11 cellular contexts compared by ENCODE assay signal in genomic region chr17:40922239-40922638, GRCh38. TPM values are rescaled to one million over a fixed set of nuclear protein-coding genes. Genes with fewer than 3 reads are reported as not detected.
DNase-seq lines count a peak whose midpoint lies in the region; ATAC-seq and TF ChIP-seq lines count a peak whose summit lies in the region.
"Had no signal": no experiment of that assay in that cellular context is flagged by ENCODE, and none has a peak within 500 bp of the region (broad histone marks: within the 10 kb centered on the region; RNA-seq: fewer than 3 reads in every experiment).

No MANE protein-coding gene starts in this region.

- H3K9me3 ChIP-seq in breast epithelium, result no peaks in the 10 kb centered on the region
- H3K9me3 ChIP-seq in aorta (ENCODE audit: control insufficient read depth, low read length), result no peaks in the 10 kb centered on the region
- H3K9me3 ChIP-seq: BLaER1 treated with 17β-estradiol and CSF1 and Interleukin-3, amounts not matched to agents 10 nM and 100 nM had no signal

- DNase-seq in activated naive CD4-positive, alpha-beta T cell treated with anti-CD3 and anti-CD28 coated beads, Interleukin-2, amount 10 ng/mL, durations not matched to agents 7 days and 5 days, result no peak
- no peak for DNase-seq in activated naive CD4-positive, alpha-beta T cell treated with Interleukin-2 at 50 U/mL for 16 hours
- peak in 1 of 2 donors; percentile 40 for DNase-seq in breast epithelium (ENCODE audit: low spot score in 2 of 2)
- peak; percentile 78 to 92 for DNase-seq in lower leg skin (ENCODE audit: low spot score in 2 of 2)
- peak in 1 of 2 donors; percentile 86 for DNase-seq in aorta
- no peak for DNase-seq in activated CD8-positive, alpha-beta T cell treated with anti-CD3 and anti-CD28 coated beads for 36 hours
- DNase-seq in activated CD8-positive, alpha-beta memory T cell treated with anti-CD3 and anti-CD28 coated beads for 24 hours, result no peak
- no peak for DNase-seq in GOT3 (lab: John Stamatoyannopoulos, UW)
- DNase-seq: activated CD4-positive, alpha-beta T cell treated with anti-CD3 and anti-CD28 coated beads for 48 hours had no signal

- peak overlapping the region; percentile 55 to 76 for H3K27ac ChIP-seq in breast epithelium
- H3K27ac ChIP-seq in aorta (ENCODE audit: low read depth in 1 of 2, low read length in 2 of 2), result no peak overlapping the region

- H3K27me3 Mint-ChIP-seq in activated naive CD4-positive, alpha-beta T cell treated with anti-CD3 and anti-CD28 coated beads, Interleukin-2, amount 10 ng/mL, durations not matched to agents 7 days and 5 days, result peaks cover 24% of the 10 kb centered on the region
- H3K27me3 Mint-ChIP-seq in activated CD8-positive, alpha-beta T cell treated with anti-CD3 and anti-CD28 coated beads for 36 hours, result peaks cover 10% of the 10 kb centered on the region

- H3K9me3 Mint-ChIP-seq in activated naive CD4-positive, alpha-beta T cell treated with anti-CD3 and anti-CD28 coated beads, Interleukin-2, amount 10 ng/mL, durations not matched to agents 7 days and 5 days, result no peaks in the 10 kb centered on the region
- no peaks in the 10 kb centered on the region for H3K9me3 Mint-ChIP-seq in activated CD8-positive, alpha-beta T cell treated with anti-CD3 and anti-CD28 coated beads for 36 hours

- H3K4me1 Mint-ChIP-seq in activated naive CD4-positive, alpha-beta T cell treated with anti-CD3 and anti-CD28 coated beads, Interleukin-2, amount 10 ng/mL, durations not matched to agents 7 days and 5 days, result peaks cover 7% of the 10 kb centered on the region
- peaks cover 4% of the 10 kb centered on the region for H3K4me1 Mint-ChIP-seq in activated CD8-positive, alpha-beta T cell treated with anti-CD3 and anti-CD28 coated beads for 36 hours (ENCODE audit: low read depth)

- no peaks in the 10 kb centered on the region for H3K36me3 Mint-ChIP-seq in activated naive CD4-positive, alpha-beta T cell treated with anti-CD3 and anti-CD28 coated beads, Interleukin-2, amount 10 ng/mL, durations not matched to agents 7 days and 5 days
- no peaks in the 10 kb centered on the region for H3K36me3 Mint-ChIP-seq in activated CD8-positive, alpha-beta T cell treated with anti-CD3 and anti-CD28 coated beads for 36 hours (ENCODE audit: low read depth)

- H3K27me3 ChIP-seq in breast epithelium (no peaks in the 10 kb centered on the region), aorta (ENCODE audit: control insufficient read depth in 1 of 2, insufficient read depth in 2 of 2, low read length in 1 of 2) (no peaks in the 10 kb centered on the region)
- H3K27me3 ChIP-seq: BLaER1 treated with 17β-estradiol and CSF1 and Interleukin-3, amounts not matched to agents 10 nM and 100 nM had no signal

- no peak overlapping the region for H3K4me3 Mint-ChIP-seq in activated naive CD4-positive, alpha-beta T cell treated with anti-CD3 and anti-CD28 coated beads, Interleukin-2, amount 10 ng/mL, durations not matched to agents 7 days and 5 days
- H3K4me3 Mint-ChIP-seq in activated CD8-positive, alpha-beta T cell treated with anti-CD3 and anti-CD28 coated beads for 36 hours, result no peak overlapping the region

- 14 to 17% methylated on average over 2 of the region's 2 CpGs for WGBS in lower leg skin, 2 donors
- WGBS in aorta, 2 donors, result 43 to 48% methylated on average over 2 of the region's 2 CpGs

- CTCF ChIA-PET in activated naive CD4-positive, alpha-beta T cell treated with anti-CD3 and anti-CD28 coated beads, Interleukin-2, amount 10 ng/mL, durations not matched to agents 7 days and 5 days (lab: Charles Lee), result no interaction called here
- CTCF ChIA-PET in activated CD8-positive, alpha-beta T cell treated with anti-CD3 and anti-CD28 coated beads for 36 hours (lab: Charles Lee), result interaction anchor here (1.4 kb wide), 1 partner anchor 626 kb away, joined by 4 read pairs; no protein-coding TSS in a partner anchor

- TF ChIP-seq CTCF in breast epithelium (IDR thresholded peaks at IDR 0.05), result no peak
- no peak for TF ChIP-seq CTCF in lower leg skin (IDR thresholded peaks at IDR 0.05)
- no peak for TF ChIP-seq CTCF in activated CD8-positive, alpha-beta T cell treated with anti-CD3 and anti-CD28 coated beads for 36 hours (IDR thresholded peaks at IDR 0.05)

- H3K4me3 ChIP-seq in breast epithelium (no peak overlapping the region), lower leg skin (ENCODE audit: low read depth, poor library complexity, severe bottlenecking) (no peak overlapping the region), aorta (ENCODE audit: low read length in 2 of 2) (no peak overlapping the region)
- H3K4me3 ChIP-seq: BLaER1 treated with 17β-estradiol and CSF1 and Interleukin-3, amounts not matched to agents 10 nM and 100 nM had no signal

- peak; percentile 76 for ATAC-seq in aorta (ENCODE audit: low FRiP score)
- ATAC-seq in activated CD8-positive, alpha-beta T cell treated with anti-CD3 and anti-CD28 coated beads for 36 hours, result no peak

- H3K36me3 ChIP-seq in breast epithelium (no peaks in the 10 kb centered on the region), aorta (ENCODE audit: control insufficient read depth in 1 of 2, insufficient read depth in 2 of 2, low read length in 1 of 2) (no peaks in the 10 kb centered on the region)
- H3K36me3 ChIP-seq: BLaER1 treated with 17β-estradiol and CSF1 and Interleukin-3, amounts not matched to agents 10 nM and 100 nM had no signal

- H3K27ac Mint-ChIP-seq in activated naive CD4-positive, alpha-beta T cell treated with anti-CD3 and anti-CD28 coated beads, Interleukin-2, amount 10 ng/mL, durations not matched to agents 7 days and 5 days, result peak overlapping the region; percentile 40
- H3K27ac Mint-ChIP-seq in activated CD8-positive, alpha-beta T cell treated with anti-CD3 and anti-CD28 coated beads for 36 hours, result no peak overlapping the region

- no peaks in the 10 kb centered on the region for H3K4me1 ChIP-seq in breast epithelium
- no peaks in the 10 kb centered on the region for H3K4me1 ChIP-seq in aorta (ENCODE audit: control insufficient read depth in 1 of 2, insufficient read depth in 2 of 2, low read length in 2 of 2)

- intact Hi-C loops in breast epithelium (cut with DNase I; ENCODE audit: low total_unique reads), result no loop called here
- intact Hi-C loops in lower leg skin (cut with DNase I; ENCODE audit: low total_unique reads), result no loop called here
- intact Hi-C loops in aorta (cut with DNase I), result no loop called here
- intact Hi-C loops in activated CD8-positive, alpha-beta T cell treated with anti-CD3 and anti-CD28 coated beads for 36 hours (cut with micrococcal nuclease), result no loop called here

- TF ChIP-seq POLR2A in breast epithelium (IDR thresholded peaks at IDR 0.05), result no peak
- TF ChIP-seq POLR2A in lower leg skin (IDR thresholded peaks at IDR 0.05), result no peak

- POLR2A ChIA-PET in activated CD8-positive, alpha-beta T cell treated with anti-CD3 and anti-CD28 coated beads for 36 hours (lab: Charles Lee), result no interaction called here

RNA-seq across cellular contexts. Expression of gene KRT23, which starts 15.2 kb away (rescaled TPM):
- 10 to 100 TPM in 2 of 3 donors, not detected in 1; 37.7 to 57.5 TPM for total RNA-seq in breast epithelium
- total RNA-seq in lower leg skin, result 100 to 1,000 TPM; 302 to 577 (median 454) TPM
- under 1 TPM; 0.30 to 0.39 TPM for total RNA-seq in aorta
- polyA plus RNA-seq in aorta, result under 1 TPM in 1 of 2 donors, not detected in 1; 0.50 TPM
- total RNA-seq in activated CD8-positive, alpha-beta T cell treated with anti-CD3 and anti-CD28 coated beads for 36 hours, result not detected

RNA-seq across cellular contexts. Expression of gene KRT20, which starts 37.2 kb away (rescaled TPM):
- 1 to 10 TPM in 1 of 3 donors, not detected in 2; 6.6 TPM for total RNA-seq in breast epithelium
- under 1 TPM in 1 of 4 donors, not detected in 3; 0.12 TPM for total RNA-seq in lower leg skin
- not detected for total RNA-seq in aorta
- polyA plus RNA-seq in aorta, result 100 to 1,000 TPM in 1 of 2 donors, 1 to 10 TPM in 1; 3.9 to 193 TPM
- not detected for total RNA-seq in activated CD8-positive, alpha-beta T cell treated with anti-CD3 and anti-CD28 coated beads for 36 hours

RNA-seq across cellular contexts. Expression of gene KRT39, which starts 44.5 kb away (rescaled TPM):
- total RNA-seq in breast epithelium (not detected), lower leg skin (1 to 10 TPM in 1 of 4 donors, under 1 TPM in 1, not detected in 2; 0.51 to 8.8 TPM), aorta (not detected)
- not detected for polyA plus RNA-seq in aorta
- not detected for total RNA-seq in activated CD8-positive, alpha-beta T cell treated with anti-CD3 and anti-CD28 coated beads for 36 hours
- total RNA-seq: urinary bladder had no signal
- polyA plus RNA-seq: urinary bladder had no signal

RNA-seq across cellular contexts. Expression of gene KRT12, which starts 55.2 kb away (rescaled TPM):
- not detected for total RNA-seq in breast epithelium
- not detected for total RNA-seq in lower leg skin
- not detected for total RNA-seq in aorta
- polyA plus RNA-seq in aorta, result 1 to 10 TPM in 1 of 2 donors, not detected in 1; 1.0 TPM
- not detected for total RNA-seq in activated CD8-positive, alpha-beta T cell treated with anti-CD3 and anti-CD28 coated beads for 36 hours
- total RNA-seq: urinary bladder had no signal
- polyA plus RNA-seq: urinary bladder had no signal

Comparison
In these comparisons a context has a peak if more than half of its experiments do, and no peak if none do; other contexts are left out.
1. DNase-seq: peak in lower leg skin (2 of 2); none in activated naive CD4-positive, alpha-beta T cell treated with anti-CD3 and anti-CD28 coated beads, Interleukin-2, amount 10 ng/mL, durations not matched to agents 7 days and 5 days (single experiment), activated naive CD4-positive, alpha-beta T cell treated with Interleukin-2 at 50 U/mL for 16 hours (single experiment), activated CD8-positive, alpha-beta T cell treated with anti-CD3 and anti-CD28 coated beads for 36 hours (single experiment), activated CD8-positive, alpha-beta memory T cell treated with anti-CD3 and anti-CD28 coated beads for 24 hours (single experiment) and GOT3 (single experiment).
2. H3K27ac ChIP-seq: peak in breast epithelium (2 of 2); none in aorta (0 of 2).
3. RNA of gene KRT23, which starts 15.2 kb away (total RNA-seq): 302 to 577 TPM in lower leg skin; 37.7 to 57.5 TPM in breast epithelium, 0.30 to 0.39 TPM in aorta and not detected in activated CD8-positive, alpha-beta T cell treated with anti-CD3 and anti-CD28 coated beads for 36 hours; every median in the first group is over 4 times any median in the second.